ENCODE assay signal across 25 cellular contexts in genomic region chr2:182404102-182404501, GRCh38. TPM values are rescaled to one million over a fixed set of nuclear protein-coding genes. Genes with fewer than 3 reads are reported as not detected.
DNase-seq lines count a peak whose midpoint lies in the region; ATAC-seq and TF ChIP-seq lines count a peak whose summit lies in the region.
"Had no signal": no experiment of that assay in that cellular context is flagged by ENCODE, and none has a peak within 500 bp of the region (broad histone marks: within the 10 kb centered on the region; RNA-seq: fewer than 3 reads in every experiment).

No MANE protein-coding gene starts in this region.

- H3K27me3 ChIP-seq in adipocyte (replicated peaks; ENCODE audit: control insufficient read depth, insufficient read depth, low read length) (no peaks in the 10 kb centered on the region), Karpas-422 (ENCODE audit: low read length) (no peaks in the 10 kb centered on the region)
- H3K27me3 ChIP-seq: ascending aorta; BLaER1 treated with 17β-estradiol and CSF1 and Interleukin-3, amounts not matched to agents 10 nM and 100 nM; foreskin keratinocyte; neutrophil; right atrium auricular region had no signal

- H3K9me3 ChIP-seq in adipocyte (ENCODE audit: control insufficient read depth, low read length) (no peaks in the 10 kb centered on the region), Karpas-422 (ENCODE audit: low read length) (no peaks in the 10 kb centered on the region)
- H3K9me3 ChIP-seq: ascending aorta; BLaER1 treated with 17β-estradiol and CSF1 and Interleukin-3, amounts not matched to agents 10 nM and 100 nM; neutrophil; right atrium auricular region had no signal

- peak overlapping the region; percentile 51; the same call in 1 of the 2 replicates for H3K27ac Mint-ChIP-seq in HFFc6
- H3K27ac Mint-ChIP-seq in natural killer cell, result no peak overlapping the region
- H3K27ac Mint-ChIP-seq: activated B cell treated with CpG ODN at 0.5 μM for 24 hours; activated CD8-positive, alpha-beta T cell treated with anti-CD3 and anti-CD28 coated beads for 36 hours; activated naive CD4-positive, alpha-beta T cell treated with anti-CD3 and anti-CD28 coated beads for 36 hours had no signal

- H3K36me3 Mint-ChIP-seq in HFFc6 (ENCODE audit: low read depth), result no peaks in the 10 kb centered on the region
- no peaks in the 10 kb centered on the region for H3K36me3 Mint-ChIP-seq in natural killer cell

- TF ChIP-seq CTCF in HFFc6 (IDR thresholded peaks at IDR 0.05), result no peak
- TF ChIP-seq CTCF in fibroblast of pulmonary artery (IDR thresholded peaks at IDR 0.05; ENCODE audit: low read length, missing control alignments), result no peak
- no peak for TF ChIP-seq CTCF in natural killer cell (IDR thresholded peaks at IDR 0.05)

- H3K4me2 ChIP-seq in Karpas-422 (ENCODE audit: low read depth, low read length, poor library complexity, severe bottlenecking), result no peak overlapping the region
- H3K4me2 ChIP-seq: BLaER1 treated with 17β-estradiol and CSF1 and Interleukin-3, amounts not matched to agents 10 nM and 100 nM had no signal

- H3K9me3 Mint-ChIP-seq in HFFc6 (no peaks in the 10 kb centered on the region), natural killer cell (peaks cover 5 to 16% of the 10 kb centered on the region in 2 donors)

- no peak overlapping the region for H2AFZ ChIP-seq in Karpas-422 (ENCODE audit: low read length)

- H3K27ac ChIP-seq in Karpas-422 (ENCODE audit: low read length), result no peak overlapping the region
- H3K27ac ChIP-seq: ascending aorta; BLaER1 treated with 17β-estradiol and CSF1 and Interleukin-3, amounts not matched to agents 10 nM and 100 nM; foreskin keratinocyte; neutrophil; right atrium auricular region had no signal

- H3K27me3 Mint-ChIP-seq in HFFc6 (ENCODE audit: insufficient read depth) (no peaks in the 10 kb centered on the region; the same call in 1 of the 2 replicates), natural killer cell (ENCODE audit: low read depth in 2 of 2) (no peaks in the 10 kb centered on the region)
- H3K27me3 Mint-ChIP-seq: activated B cell treated with CpG ODN at 0.5 μM for 24 hours; activated CD8-positive, alpha-beta T cell treated with anti-CD3 and anti-CD28 coated beads for 36 hours had no signal

- peaks cover 4% of the 10 kb centered on the region for H3K36me3 ChIP-seq in adipocyte (ENCODE audit: control insufficient read depth, insufficient read depth, low read length, severe bottlenecking)
- no peaks in the 10 kb centered on the region for H3K36me3 ChIP-seq in Karpas-422 (ENCODE audit: insufficient read depth, low read length)
- H3K36me3 ChIP-seq: ascending aorta; BLaER1 treated with 17β-estradiol and CSF1 and Interleukin-3, amounts not matched to agents 10 nM and 100 nM; neutrophil; right atrium auricular region had no signal

- intact Hi-C loops in head of caudate nucleus (cut with DNase I), result no loop called here
- intact Hi-C loops in natural killer cell (cut with micrococcal nuclease), result no loop called here

- H3K79me2 ChIP-seq in Karpas-422 (ENCODE audit: low read length), result no peaks in the 10 kb centered on the region

- peak; percentile 8 for DNase-seq in 8988T
- DNase-seq in HFFc6, result no peak
- peak; percentile 8 for DNase-seq in adipocyte (ENCODE audit: low read depth)
- DNase-seq in fibroblast of pulmonary artery (ENCODE audit: low read depth), result peak; percentile 69
- DNase-seq in head of caudate nucleus, result no peak
- no peak for DNase-seq in DMS153 (lab: John Stamatoyannopoulos, UW)
- no peak for DNase-seq in Karpas-422
- DNase-seq in natural killer cell, result no peak
- DNase-seq: activated B cell treated with CpG ODN at 0.5 μM for 24 hours; activated CD8-positive, alpha-beta T cell treated with anti-CD3 and anti-CD28 coated beads for 36 hours; activated naive CD4-positive, alpha-beta T cell treated with anti-CD3 and anti-CD28 coated beads for 36 hours; activated T-cell treated with anti-CD3 and anti-CD28 coated beads, Interleukin-2, amount 50 U/mL, for 1 hour; foreskin keratinocyte; Kasumi-1; NCI-H1092; NCI-H2029 treated with DMSO at 0.1 percent for 48 hours; RPMI8226; substantia nigra; T1000 had no signal

- H3K9ac ChIP-seq in adipocyte (ENCODE audit: low read length) (no peak overlapping the region), Karpas-422 (ENCODE audit: low read length) (no peak overlapping the region)
- H3K9ac ChIP-seq: BLaER1 treated with 17β-estradiol and CSF1 and Interleukin-3, amounts not matched to agents 10 nM and 100 nM had no signal

- H3K4me3 Mint-ChIP-seq in HFFc6 (no peak overlapping the region), natural killer cell (no peak overlapping the region)
- H3K4me3 Mint-ChIP-seq: activated B cell treated with CpG ODN at 0.5 μM for 24 hours; activated CD8-positive, alpha-beta T cell treated with anti-CD3 and anti-CD28 coated beads for 36 hours; activated naive CD4-positive, alpha-beta T cell treated with anti-CD3 and anti-CD28 coated beads for 36 hours had no signal

- no peaks in the 10 kb centered on the region for H4K20me1 ChIP-seq in Karpas-422 (ENCODE audit: insufficient read depth, low read depth, low read length)
- H4K20me1 ChIP-seq: BLaER1 treated with 17β-estradiol and CSF1 and Interleukin-3, amounts not matched to agents 10 nM and 100 nM had no signal

- H3K4me3 ChIP-seq in adipocyte (ENCODE audit: low read length), result no peak overlapping the region
- no peak overlapping the region for H3K4me3 ChIP-seq in fibroblast of pulmonary artery (replicated peaks; ENCODE audit: low read depth, low read length)
- H3K4me3 ChIP-seq in Karpas-422 (ENCODE audit: low read length), result no peak overlapping the region
- H3K4me3 ChIP-seq: ascending aorta; BLaER1 treated with 17β-estradiol and CSF1 and Interleukin-3, amounts not matched to agents 10 nM and 100 nM; lung; right atrium auricular region had no signal

- peaks cover 32% of the 10 kb centered on the region for H3K4me1 ChIP-seq in adipocyte (ENCODE audit: control insufficient read depth, insufficient read depth, low read length)
- no peaks in the 10 kb centered on the region for H3K4me1 ChIP-seq in Karpas-422 (ENCODE audit: low read length)
- H3K4me1 ChIP-seq: BLaER1 treated with 17β-estradiol and CSF1 and Interleukin-3, amounts not matched to agents 10 nM and 100 nM; foreskin keratinocyte; right atrium auricular region had no signal

- H3K4me1 Mint-ChIP-seq in HFFc6 (ENCODE audit: low read depth), result peaks cover 31% of the 10 kb centered on the region
- H3K4me1 Mint-ChIP-seq in natural killer cell, result no peaks in the 10 kb centered on the region
- H3K4me1 Mint-ChIP-seq: activated B cell treated with CpG ODN at 0.5 μM for 24 hours had no signal

- no peak for ATAC-seq in natural killer cell
- ATAC-seq: activated CD8-positive, alpha-beta T cell treated with anti-CD3 and anti-CD28 coated beads for 36 hours had no signal

- H3K9me2 ChIP-seq in Karpas-422 (replicated peaks; ENCODE audit: insufficient read depth, low read length), result no peaks in the 10 kb centered on the region

RNA-seq across cellular contexts. Expression of gene PDE1A, which starts 22.7 kb away (rescaled TPM):
- 1 to 10 TPM; 2.7 to 8.0 (median 3.9) TPM for total RNA-seq in HFFc6 (2021; fragmentation: NEBNext Ultra II Directional; extraction: Animal tissue kit (Norgen Biotek cat#: 25700))
- total RNA-seq in Karpas-422 (2014; rRNA removed; shearing (Covaris generic); ENCODE audit: low replicate concordance), result 0.15 TPM in 1 of 2 replicates, not detected in the other
- total RNA-seq in natural killer cell, result not detected
- total RNA-seq: activated B cell treated with CpG ODN at 0.5 μM for 24 hours; activated CD8-positive, alpha-beta T cell treated with anti-CD3 and anti-CD28 coated beads for 36 hours; activated naive CD4-positive, alpha-beta T cell treated with anti-CD3 and anti-CD28 coated beads for 36 hours; HT-29 had no signal

Comparison
In these comparisons a context has a peak if more than half of its experiments do, and no peak if none do; other contexts are left out.
1. DNase-seq: peak in 8988T (single experiment), adipocyte (single experiment) and fibroblast of pulmonary artery (single experiment); none in HFFc6 (single experiment), head of caudate nucleus (0 of 42), DMS153 (single experiment), Karpas-422 (single experiment) and natural killer cell (single experiment).